Comparison of ENCODE assay signal across 8 cellular contexts in genomic region chr12:41932470-41932991, GRCh38.
DNase-seq lines count a peak whose midpoint lies in the region; ATAC-seq, FAIRE-seq and TF ChIP-seq lines count a peak whose summit lies in the region.

No MANE protein-coding gene starts in this region.

- TF ChIP-seq POLR2A in prostate gland (IDR thresholded peaks at IDR 0.05) (no peak), GM18505 (IDR thresholded peaks at IDR 0.05; ENCODE audit: borderline replicate concordance, extremely low read depth, insufficient read depth, insufficient read length) (no peak)

- TF ChIP-seq CTCF in astrocyte (IDR thresholded peaks at IDR 0.05; ENCODE audit: insufficient read depth, low read depth, low read length) (no peak), hepatocyte (IDR thresholded peaks at IDR 0.05; ENCODE audit: poor library complexity) (peak; percentile 5), prostate gland (IDR thresholded peaks at IDR 0.05) (no peak)

- H4K20me1 ChIP-seq in astrocyte (ENCODE audit: insufficient read depth, low read length) (no peaks in the 10 kb centered on the region), hepatocyte (ENCODE audit: insufficient read depth, poor library complexity, severe bottlenecking) (no peaks in the 10 kb centered on the region)

- DNase-seq in ELF-1 (ENCODE audit: low read depth, low spot score): peak; percentile 86
- peak; percentile 78 for DNase-seq in NCI-H510A treated with DMSO at 0.1 percent for 48 hours (lab: John Stamatoyannopoulos, UW)
- peak; percentile 16 for DNase-seq in astrocyte (ENCODE audit: low read depth)
- DNase-seq in hepatocyte (ENCODE audit: low spot score): peak; percentile 69
- no peak for DNase-seq in prostate gland (ENCODE audit: low spot score)

- no peaks in the 10 kb centered on the region for H3K27me3 ChIP-seq in astrocyte (ENCODE audit: insufficient read depth, low read length)
- H3K27me3 ChIP-seq in hepatocyte: no peaks in the 10 kb centered on the region
- no peaks in the 10 kb centered on the region for H3K27me3 ChIP-seq in prostate gland (replicated peaks; ENCODE audit: insufficient read depth)

- H3K4me3 ChIP-seq in astrocyte (ENCODE audit: insufficient read depth, low read depth, low read length) (peak overlapping the region; percentile 59), hepatocyte (peak overlapping the region; percentile 36), prostate gland (peak overlapping the region; percentile 22 to 24)

- H3K4me1 Mint-ChIP-seq in astrocyte (ENCODE audit: low read depth, unreplicated experiment): peaks cover 10% of the 10 kb centered on the region

- ATAC-seq in HG02885 (IDR thresholded peaks at IDR 0.05; ENCODE audit: poor library complexity, unreplicated experiment): peak; percentile 55
- ATAC-seq in GM18505 (IDR thresholded peaks at IDR 0.05; ENCODE audit: unreplicated experiment): no peak
- no peak for ATAC-seq in HG02642 (IDR thresholded peaks at IDR 0.05; ENCODE audit: poor library complexity, unreplicated experiment)

- H3K9me2 ChIP-seq in hepatocyte (replicated peaks; ENCODE audit: insufficient read depth): no peaks in the 10 kb centered on the region

- H3K9me3 ChIP-seq in astrocyte (ENCODE audit: insufficient read depth, low read depth, low read length) (no peaks in the 10 kb centered on the region), hepatocyte (ENCODE audit: low read depth) (no peaks in the 10 kb centered on the region), prostate gland (no peaks in the 10 kb centered on the region)

- H3K79me2 ChIP-seq in astrocyte (ENCODE audit: insufficient read depth, low read length) (no peaks in the 10 kb centered on the region), hepatocyte (no peaks in the 10 kb centered on the region)

- 3% methylated on average over 30 of the region's 35 CpGs for WGBS in hepatocyte (ENCODE audit: low lambda C conversion rate, missing lambda C conversion rate)
- WGBS in prostate gland: under 1% methylated on average over 35 of the region's 35 CpGs

- intact Hi-C loops in prostate gland (cut with DNase I): no loop called here

- H3K9ac ChIP-seq in astrocyte (ENCODE audit: low read length): peak overlapping the region; percentile 65

- H3K4me3 Mint-ChIP-seq in astrocyte (ENCODE audit: unreplicated experiment): peak overlapping the region; percentile 79

- H3K4me2 ChIP-seq in astrocyte (ENCODE audit: low read length) (peak overlapping the region; percentile 95), hepatocyte (peak overlapping the region; percentile 88)

- no peak overlapping the region for H3K27ac ChIP-seq in astrocyte (ENCODE audit: low read depth, low read length)
- peak overlapping the region; percentile 13 for H3K27ac ChIP-seq in hepatocyte
- no peak overlapping the region for H3K27ac ChIP-seq in prostate gland

- no peaks in the 10 kb centered on the region for H3K36me3 Mint-ChIP-seq in astrocyte (ENCODE audit: low read depth, unreplicated experiment)

- peaks cover 1% of the 10 kb centered on the region for H3K9me3 Mint-ChIP-seq in astrocyte (ENCODE audit: unreplicated experiment)

- H2AFZ ChIP-seq in astrocyte (ENCODE audit: low read depth, low read length): peak overlapping the region; percentile 93
- H2AFZ ChIP-seq in hepatocyte: peak overlapping the region; percentile 91

- H3K4me1 ChIP-seq in astrocyte (ENCODE audit: insufficient read depth, low read length) (no peaks in the 10 kb centered on the region), hepatocyte (ENCODE audit: insufficient read depth) (no peaks in the 10 kb centered on the region), prostate gland (replicated peaks) (no peaks in the 10 kb centered on the region)

- H3K27me3 Mint-ChIP-seq in astrocyte (ENCODE audit: low read depth, unreplicated experiment): no peaks in the 10 kb centered on the region

- H3K36me3 ChIP-seq in astrocyte (ENCODE audit: insufficient read depth, low read length) (no peaks in the 10 kb centered on the region), hepatocyte (replicated peaks; ENCODE audit: insufficient read depth, low read depth) (no peaks in the 10 kb centered on the region), prostate gland (no peaks in the 10 kb centered on the region)

- no peak for FAIRE-seq in astrocyte (lab: Jason Lieb, UNC)

- H3K27ac Mint-ChIP-seq in astrocyte (ENCODE audit: unreplicated experiment): peak overlapping the region; percentile 89
